Comparison of ENCODE assay signal across 1 cellular context in genomic region chr6:157514659-157515496, GRCh38.
TF ChIP-seq lines count a peak whose summit lies in the region.

No MANE protein-coding gene starts in this region.

TF ChIP-seq in GM23338, 12 proteins besides CTCF, POLR2A, EP300 and RAD21 (continued from another document):
- TF ChIP-seq, protein P1, sequence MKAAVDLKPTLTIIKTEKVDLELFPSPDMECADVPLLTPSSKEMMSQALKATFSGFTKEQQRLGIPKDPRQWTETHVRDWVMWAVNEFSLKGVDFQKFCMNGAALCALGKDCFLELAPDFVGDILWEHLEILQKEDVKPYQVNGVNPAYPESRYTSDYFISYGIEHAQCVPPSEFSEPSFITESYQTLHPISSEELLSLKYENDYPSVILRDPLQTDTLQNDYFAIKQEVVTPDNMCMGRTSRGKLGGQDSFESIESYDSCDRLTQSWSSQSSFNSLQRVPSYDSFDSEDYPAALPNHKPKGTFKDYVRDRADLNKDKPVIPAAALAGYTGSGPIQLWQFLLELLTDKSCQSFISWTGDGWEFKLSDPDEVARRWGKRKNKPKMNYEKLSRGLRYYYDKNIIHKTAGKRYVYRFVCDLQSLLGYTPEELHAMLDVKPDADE (IDR thresholded peaks at IDR 0.05), result no peak
- TF ChIP-seq ZNF114 (CRISPR knock-in tag; IDR thresholded peaks at IDR 0.05) (no peak), POLR2AphosphoS5 (IDR thresholded peaks at IDR 0.05; ENCODE audit: low read depth) (no peak)
